Comparison of ENCODE assay signal across 16 cellular contexts in genomic region chr17:44997733-44998520, GRCh38. TPM values are rescaled to one million over a fixed set of nuclear protein-coding genes. Genes with fewer than 3 reads are reported as not detected.
DNase-seq lines count a peak whose midpoint lies in the region; ATAC-seq, FAIRE-seq and TF ChIP-seq lines count a peak whose summit lies in the region.
"Had no signal": no experiment of that assay in that cellular context is flagged by ENCODE, and none has a peak within 500 bp of the region (broad histone marks: within the 10 kb centered on the region; RNA-seq: fewer than 3 reads in every experiment).

No MANE protein-coding gene starts in this region.

- H3K27ac Mint-ChIP-seq in stimulated activated naive B cell treated with anti-CD40 and anti-IgM and Interleukin-4, amounts not matched to agents 10 μg/mL and 1 μg/mL and 100 μg/mL, for 72 hours = peak overlapping the region; percentile 20
- H3K27ac Mint-ChIP-seq: CD8-positive, alpha-beta T cell; naive thymus-derived CD4-positive, alpha-beta T cell had no signal

- H3K4me1 Mint-ChIP-seq in stimulated activated naive B cell treated with anti-CD40 and anti-IgM and Interleukin-4, amounts not matched to agents 10 μg/mL and 1 μg/mL and 100 μg/mL, for 72 hours = no peaks in the 10 kb centered on the region

- FAIRE-seq in GM12891 (lab: Jason Lieb, UNC) = no peak
- FAIRE-seq: G401.6 had no signal

- DNase-seq in Right ventricle myocardium inferior (ENCODE audit: missing footprints) (no peak), cardiac septum (ENCODE audit: low spot score) (no peak), RPMI7951 (ENCODE audit: low read depth) (peak; percentile 18), fibroblast of villous mesenchyme (ENCODE audit: low read depth) (peak; percentile 74), ureter (ENCODE audit: low spot score) (no peak), GM12891 (ENCODE audit: insufficient read length, low spot score) (no peak), Kasumi-1 (lab: John Stamatoyannopoulos, UW) (no peak)
- DNase-seq in stimulated activated naive B cell treated with anti-CD40 and anti-IgM and Interleukin-4, amounts not matched to agents 10 μg/mL and 1 μg/mL and 100 μg/mL, for 72 hours = no peak
- DNase-seq: CD8-positive, alpha-beta T cell; naive thymus-derived CD4-positive, alpha-beta T cell; NCI-H1105 treated with DMSO at 0.1 percent for 48 hours; NCI-H774; psoas muscle; T1000 had no signal

- TF ChIP-seq CTCF in fibroblast of villous mesenchyme (IDR thresholded peaks at IDR 0.05; ENCODE audit: insufficient read depth, low read depth, low read length) = peak; percentile 11

- no peak for TF ChIP-seq POLR2A in GM12891 (IDR thresholded peaks at IDR 0.05; ENCODE audit: low read depth, low read length)

- H3K9me3 Mint-ChIP-seq in stimulated activated naive B cell treated with anti-CD40 and anti-IgM and Interleukin-4, amounts not matched to agents 10 μg/mL and 1 μg/mL and 100 μg/mL, for 72 hours = peaks cover 3 to 7% of the 10 kb centered on the region in 2 donors

- no peak overlapping the region for H3K4me3 ChIP-seq in fibroblast of villous mesenchyme (ENCODE audit: low read depth, low read length)
- H3K4me3 ChIP-seq: ascending aorta, psoas muscle had no signal

- ATAC-seq in Right ventricle myocardium inferior = peak; percentile 61
- ATAC-seq in stimulated activated naive B cell treated with anti-CD40 and anti-IgM and Interleukin-4, amounts not matched to agents 10 μg/mL and 1 μg/mL and 100 μg/mL, for 72 hours (replicated peaks) = no peak
- ATAC-seq: CD8-positive, alpha-beta T cell; naive thymus-derived CD4-positive, alpha-beta T cell had no signal

- H3K36me3 Mint-ChIP-seq in stimulated activated naive B cell treated with anti-CD40 and anti-IgM and Interleukin-4, amounts not matched to agents 10 μg/mL and 1 μg/mL and 100 μg/mL, for 72 hours = peaks cover 0 to 7% of the 10 kb centered on the region in 2 donors
- H3K36me3 Mint-ChIP-seq: CD8-positive, alpha-beta T cell had no signal

- peaks cover 53 to 64% of the 10 kb centered on the region in 2 donors for H3K27me3 Mint-ChIP-seq in stimulated activated naive B cell treated with anti-CD40 and anti-IgM and Interleukin-4, amounts not matched to agents 10 μg/mL and 1 μg/mL and 100 μg/mL, for 72 hours

- intact Hi-C loops in Right ventricle myocardium inferior (cut with DNase I) = no loop called here
- intact Hi-C loops in cardiac septum (cut with DNase I) = no loop called here

- H3K4me3 Mint-ChIP-seq in stimulated activated naive B cell treated with anti-CD40 and anti-IgM and Interleukin-4, amounts not matched to agents 10 μg/mL and 1 μg/mL and 100 μg/mL, for 72 hours = no peak overlapping the region
- H3K4me3 Mint-ChIP-seq: CD8-positive, alpha-beta T cell; naive thymus-derived CD4-positive, alpha-beta T cell had no signal

TF ChIP-seq in GM12891, 5 proteins besides CTCF, POLR2A, EP300 and RAD21:
- TF ChIP-seq SPI1 (IDR thresholded peaks at IDR 0.05; ENCODE audit: low read depth, low read length) = no peak
- no peak for TF ChIP-seq POU2F2 (IDR thresholded peaks at IDR 0.05; ENCODE audit: low read depth, low read length)
- no peak for TF ChIP-seq PAX5 (IDR thresholded peaks at IDR 0.05; ENCODE audit: insufficient read depth, low read length, severe bottlenecking)
- TF ChIP-seq TAF1 (IDR thresholded peaks at IDR 0.05; ENCODE audit: low read depth, low read length) = no peak
- TF ChIP-seq POLR2AphosphoS5 (IDR thresholded peaks at IDR 0.05; ENCODE audit: low read depth, low read length) = no peak

RNA-seq across cellular contexts. Expression of gene C1QL1, which starts 29.8 kb away (rescaled TPM):
- total RNA-seq in Right ventricle myocardium inferior = 11.3 TPM
- total RNA-seq in cardiac septum = 0.97 TPM
- 6.4 and 8.2 TPM in 2 replicates for total RNA-seq in RPMI7951 (2014; rRNA removed; shearing (Covaris generic))
- 0.43 and 0.97 TPM in 2 replicates for total RNA-seq in fibroblast of villous mesenchyme
- 1.1 TPM for total RNA-seq in ureter
- not detected for polyA plus RNA-seq in GM12891 (2012; ENCODE audit: low read depth, missing spikeins)
- total RNA-seq: ascending aorta; CD8-positive, alpha-beta T cell; psoas muscle had no signal
- polyA plus RNA-seq: naive thymus-derived CD4-positive, alpha-beta T cell had no signal

RNA-seq across cellular contexts. Expression of gene KIF18B, which starts 50.4 kb away (rescaled TPM):
- total RNA-seq in Right ventricle myocardium inferior (2.5 TPM), cardiac septum (0.13 TPM), fibroblast of villous mesenchyme (3.9 and 5.2 TPM in 2 replicates), ureter (0.39 TPM)
- 7.2 and 7.6 TPM in 2 replicates for total RNA-seq in RPMI7951 (2014; rRNA removed; shearing (Covaris generic))
- 5.1 TPM for polyA plus RNA-seq in GM12891 (2012; ENCODE audit: low read depth, missing spikeins)
- total RNA-seq: ascending aorta had no signal
- polyA plus RNA-seq: naive thymus-derived CD4-positive, alpha-beta T cell had no signal

RNA-seq across cellular contexts. Expression of gene DCAKD, which starts 53.5 kb away (rescaled TPM):
- 24.2 TPM for total RNA-seq in Right ventricle myocardium inferior
- 32.1 TPM for total RNA-seq in cardiac septum
- total RNA-seq in RPMI7951 (2014; rRNA removed; shearing (Covaris generic)) = 33.6 and 35.9 TPM in 2 replicates
- total RNA-seq in fibroblast of villous mesenchyme = 46.7 and 52.2 TPM in 2 replicates
- 76.4 TPM for total RNA-seq in ureter
- polyA plus RNA-seq in GM12891 (2012; ENCODE audit: low read depth, missing spikeins) = 24.3 TPM

Comparison
In these comparisons a context has a peak if more than half of its experiments do, and no peak if none do; other contexts are left out.
1. DNase-seq: peak in RPMI7951 (single experiment) and fibroblast of villous mesenchyme (single experiment); none in Right ventricle myocardium inferior (single experiment), cardiac septum (single experiment), stimulated activated naive B cell treated with anti-CD40 and anti-IgM and Interleukin-4, amounts not matched to agents 10 μg/mL and 1 μg/mL and 100 μg/mL, for 72 hours (single experiment), ureter (single experiment), GM12891 (single experiment) and Kasumi-1 (0 of 2).